In the genomic region with DNA sequence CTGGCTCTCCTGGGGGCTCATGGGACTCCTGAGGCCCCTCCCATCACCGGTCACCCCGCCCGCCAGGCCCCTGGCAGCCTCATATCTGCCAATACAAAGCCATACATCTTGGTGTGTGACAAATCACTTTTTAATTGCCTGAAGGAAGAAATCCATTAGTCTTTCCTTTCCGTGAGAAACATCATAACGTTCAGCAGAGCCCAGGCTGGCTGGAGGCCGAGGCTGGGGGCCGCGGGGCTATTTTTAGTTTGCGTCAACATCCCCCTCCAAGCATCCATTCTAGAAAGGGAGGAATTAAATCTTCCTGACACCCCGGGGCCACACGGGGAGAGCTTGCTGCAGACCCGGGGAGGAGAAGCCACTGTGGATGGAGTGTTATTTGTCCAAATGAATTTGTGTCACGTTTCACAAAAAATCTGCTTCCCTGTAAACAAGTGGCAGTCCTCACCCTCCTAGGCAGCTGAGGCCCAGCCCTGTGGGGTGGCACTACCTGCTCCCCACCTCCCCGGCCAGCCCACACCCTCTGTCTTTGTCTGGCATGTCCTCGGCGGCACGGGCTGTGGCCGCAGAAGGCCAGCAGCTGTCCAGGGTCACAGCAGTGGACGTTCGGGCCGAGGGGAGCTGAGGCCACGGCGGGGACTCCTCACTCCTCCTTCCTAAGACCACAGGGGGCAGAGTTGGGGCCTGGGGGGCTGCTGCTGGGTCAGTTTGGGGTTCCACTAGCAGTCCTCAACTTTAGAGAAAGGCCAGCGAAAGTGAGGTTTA, we compare ENCODE assay signal across 23 cellular contexts.
DNase-seq lines count a peak whose midpoint lies in the region; ATAC-seq, FAIRE-seq and TF ChIP-seq lines count a peak whose summit lies in the region.
"Had no signal": no experiment of that assay in that cellular context is flagged by ENCODE, and none has a peak within 500 bp of the region (broad histone marks: within the 10 kb centered on the region; RNA-seq: fewer than 3 reads in every experiment).

No MANE protein-coding gene starts in this region.

- H3K27me3 ChIP-seq in endothelial cell of umbilical vein (ENCODE audit: control insufficient read depth in 2 of 2, insufficient read depth in 2 of 2, low read length in 2 of 2), result no peaks in the 10 kb centered on the region
- H3K27me3 ChIP-seq: colonic mucosa had no signal

- no peaks in the 10 kb centered on the region for H3K9me3 ChIP-seq in endothelial cell of umbilical vein (replicated peaks; ENCODE audit: control insufficient read depth, insufficient read depth, low read length)
- H3K9me3 ChIP-seq: colonic mucosa, thoracic aorta had no signal

- FAIRE-seq in endothelial cell of umbilical vein (lab: Jason Lieb, UNC), result no peak
- FAIRE-seq: frontal cortex, GM18507 had no signal

- dilution Hi-C loops in endothelial cell of umbilical vein (cut with MboI; ENCODE audit: extremely low pct_ligation_motif_present, low sequenced_read_pairs), result no loop called here

- no peaks in the 10 kb centered on the region for H3K9me1 ChIP-seq in endothelial cell of umbilical vein (replicated peaks; ENCODE audit: control insufficient read depth, extremely low read depth, insufficient read depth, low read length)

- intact Hi-C loops in endothelial cell of umbilical vein (cut with micrococcal nuclease) (no loop called here), posterior vena cava (cut with DNase I) (no loop called here)

- CTCF ChIA-PET in endothelial cell of umbilical vein (lab: Charles Lee), result interaction anchor here (1.1 kb wide), 1 partner anchor 113 kb away, joined by 3 read pairs; no protein-coding TSS in a partner anchor

- POLR2A ChIA-PET in endothelial cell of umbilical vein (lab: Charles Lee), result no interaction called here

- no peak for TF ChIP-seq CTCF in endothelial cell of umbilical vein (IDR thresholded peaks at IDR 0.05; ENCODE audit: extremely low read depth in 1 of 2, insufficient read depth in 1 of 2, low read depth in 1 of 2, low read length in 2 of 2)

- H2AFZ ChIP-seq in endothelial cell of umbilical vein (ENCODE audit: low read depth, low read length), result no peak overlapping the region

- H3K4me1 ChIP-seq in endothelial cell of umbilical vein (ENCODE audit: control insufficient read depth, extremely low read depth, insufficient read depth, low read length), result no peaks in the 10 kb centered on the region
- H3K4me1 ChIP-seq: colonic mucosa had no signal

- no peaks in the 10 kb centered on the region for H4K20me1 ChIP-seq in endothelial cell of umbilical vein (replicated peaks; ENCODE audit: control insufficient read depth, extremely low read depth, insufficient read depth, low read length)

- ATAC-seq in HG03521 (IDR thresholded peaks at IDR 0.05; ENCODE audit: unreplicated experiment), result no peak
- ATAC-seq in HG03097 (IDR thresholded peaks at IDR 0.05; ENCODE audit: low FRiP score, unreplicated experiment), result no peak
- ATAC-seq: activated naive CD4-positive, alpha-beta T cell treated with anti-CD3 and anti-CD28 coated beads, Interleukin-2, amount 50 U/mL, for 72 hours; sciatic nerve; stimulated activated memory B cell treated with anti-CD40 and anti-IgM and Interleukin-4, amounts not matched to agents 10 μg/mL and 1 μg/mL and 100 μg/mL, for 72 hours had no signal

- H3K79me2 ChIP-seq in endothelial cell of umbilical vein (ENCODE audit: control insufficient read depth, insufficient read depth, low read length), result no peaks in the 10 kb centered on the region

- no peaks in the 10 kb centered on the region for H3K36me3 ChIP-seq in endothelial cell of umbilical vein (ENCODE audit: control insufficient read depth in 2 of 2, extremely low read depth in 1 of 2, insufficient read depth in 2 of 2, low read length in 2 of 2)
- H3K36me3 ChIP-seq: colonic mucosa, thoracic aorta had no signal

- DNase-seq in COR-L47 (lab: John Stamatoyannopoulos, UW), result peak; percentile 27
- DNase-seq in NCI-H1417 treated with DMSO at 0.1 percent for 48 hours (lab: John Stamatoyannopoulos, UW), result peak; percentile 24
- DNase-seq in endothelial cell of umbilical vein (ENCODE audit: low read depth, low spot score), result peak; percentile 32
- DNase-seq in posterior vena cava (ENCODE audit: low spot score), result peak; percentile 40
- no peak for DNase-seq in NCI-H524 treated with DMSO at 0.1 percent for 48 hours (lab: John Stamatoyannopoulos, UW)
- no peak for DNase-seq in GM19240 (ENCODE audit: insufficient read length, low spot score)
- DNase-seq: activated B cell treated with CpG ODN at 0.5 μM for 24 hours; activated CD4-positive, alpha-beta memory T cell treated with anti-CD3 and anti-CD28 coated beads, Interleukin-2, amount 10 ng/mL, durations not matched to agents 7 days and 5 days; activated T-cell treated with anti-CD3 and anti-CD28 coated beads, Interleukin-2, amount 50 U/mL, for 24 hours; colonic mucosa; EL; kidney glomerular epithelial cell; NCI-H1048; NCI-H82 had no signal

- H3K4me2 ChIP-seq in endothelial cell of umbilical vein (ENCODE audit: insufficient read depth, low read length), result no peak overlapping the region

- H3K4me3 ChIP-seq in endothelial cell of umbilical vein (replicated peaks in 1 of 3; ENCODE audit: insufficient read depth in 1 of 3, low read depth in 1 of 3, low read length in 3 of 3), result no peak overlapping the region
- H3K4me3 ChIP-seq: colonic mucosa, thoracic aorta had no signal

- H3K9ac ChIP-seq in endothelial cell of umbilical vein (replicated peaks; ENCODE audit: extremely low read depth, insufficient read depth, low read length), result no peak overlapping the region

- no TSS peak for BruUV-seq in endothelial cell of umbilical vein (replicated peaks; lab: Mats Ljungman, UMichigan)

- no peak for TF ChIP-seq POLR2A in endothelial cell of umbilical vein (IDR thresholded peaks at IDR 0.05; ENCODE audit: low read depth, low read length)

- H3K27ac ChIP-seq in endothelial cell of umbilical vein (ENCODE audit: insufficient read depth, low read depth, low read length), result no peak overlapping the region
- H3K27ac ChIP-seq: colonic mucosa, epithelial cell of prostate, thoracic aorta had no signal

TF ChIP-seq in endothelial cell of umbilical vein, 7 proteins besides CTCF, POLR2A, EP300 and RAD21:
- TF ChIP-seq JUN (IDR thresholded peaks at IDR 0.05; ENCODE audit: borderline replicate concordance, insufficient read depth, insufficient read length, low read depth) (no peak), EZH2 (IDR thresholded peaks at IDR 0.05; ENCODE audit: borderline replicate concordance, low read depth, low read length, severe bottlenecking) (no peak), FOS (IDR thresholded peaks at IDR 0.05; ENCODE audit: borderline replicate concordance, insufficient read depth, low read length) (no peak), GATA2 (IDR thresholded peaks at IDR 0.05; ENCODE audit: insufficient read depth, insufficient read length, low read depth, low read length) (no peak)

Comparison
In these comparisons a context has a peak if more than half of its experiments do, and no peak if none do; other contexts are left out.
1. DNase-seq: peak in COR-L47 (single experiment), NCI-H1417 treated with DMSO at 0.1 percent for 48 hours (single experiment), endothelial cell of umbilical vein (single experiment) and posterior vena cava (single experiment); none in NCI-H524 treated with DMSO at 0.1 percent for 48 hours (single experiment) and GM19240 (single experiment).